ENCODE assay signal across 21 cellular contexts in genomic region chr3:189300345-189300744, GRCh38.
"Had no signal": no experiment of that assay in that cellular context is flagged by ENCODE, and none has a peak within 500 bp of the region (broad histone marks: within the 10 kb centered on the region; RNA-seq: fewer than 3 reads in every experiment).

No MANE protein-coding gene starts in this region.

- H3K27ac Mint-ChIP-seq: memory B cell; nephron; stimulated activated naive B cell treated with anti-CD40 and anti-IgM and Interleukin-4, amounts not matched to agents 10 μg/mL and 1 μg/mL and 100 μg/mL, for 72 hours; type B pancreatic cell had no signal

- DNase-seq: cortex of kidney; dorsolateral prefrontal cortex; effector CD8-positive, alpha-beta T cell; foreskin melanocyte; heart right ventricle; hypothalamus; midbrain; posterior cingulate gyrus; sigmoid colon; stimulated activated CD4-positive, alpha-beta T cell treated with anti-CD3 and anti-CD28 coated beads, Interleukin-2, amount 100 ng/mL, for 24 hours; stimulated activated CD4-positive, alpha-beta T cell treated with anti-CD3 and anti-CD28 coated beads, Interleukin-4, amount 100 ng/mL, for 4 hours; stimulated activated naive B cell treated with anti-CD40 and anti-IgM and Interleukin-4, amounts not matched to agents 10 μg/mL and 1 μg/mL and 100 μg/mL, for 72 hours had no signal

- H3K36me3 Mint-ChIP-seq: stimulated activated naive B cell treated with anti-CD40 and anti-IgM and Interleukin-4, amounts not matched to agents 10 μg/mL and 1 μg/mL and 100 μg/mL, for 72 hours; type B pancreatic cell had no signal

- H3K4me1 Mint-ChIP-seq: memory B cell; stimulated activated naive B cell treated with anti-CD40 and anti-IgM and Interleukin-4, amounts not matched to agents 10 μg/mL and 1 μg/mL and 100 μg/mL, for 72 hours had no signal

- ATAC-seq: heart right ventricle; left lobe of liver; stimulated activated naive B cell treated with anti-CD40 and anti-IgM and Interleukin-4, amounts not matched to agents 10 μg/mL and 1 μg/mL and 100 μg/mL, for 72 hours had no signal

- H3K27ac ChIP-seq: dorsolateral prefrontal cortex, heart right ventricle, neutrophil, right atrium auricular region, skin epidermis had no signal

- H3K9me3 ChIP-seq: neutrophil, right atrium auricular region, sigmoid colon had no signal

- H3K36me3 ChIP-seq: heart right ventricle, neutrophil, right atrium auricular region, sigmoid colon had no signal

- H3K4me3 ChIP-seq: dorsolateral prefrontal cortex, heart right ventricle, right atrium auricular region, sigmoid colon, skin epidermis had no signal

- H3K4me1 ChIP-seq: heart right ventricle, right atrium auricular region had no signal

- H3K4me3 Mint-ChIP-seq: memory B cell; nephron; stimulated activated naive B cell treated with anti-CD40 and anti-IgM and Interleukin-4, amounts not matched to agents 10 μg/mL and 1 μg/mL and 100 μg/mL, for 72 hours; type B pancreatic cell had no signal

- FAIRE-seq: islet of Langerhans, urothelium cell line had no signal

- H3K27me3 ChIP-seq: dorsolateral prefrontal cortex, neutrophil, right atrium auricular region, sigmoid colon had no signal

- H3K9me3 Mint-ChIP-seq: memory B cell, nephron, type B pancreatic cell had no signal
